24 cellular contexts compared by ENCODE assay signal in genomic region chr2:71220743-71221142, GRCh38. TPM values are rescaled to one million over a fixed set of nuclear protein-coding genes. Genes with fewer than 3 reads are reported as not detected.
A peak's percentile ranks its signal among the peaks of the same experiment; 100 is the strongest.
DNase-seq lines count a peak whose midpoint lies in the region; ATAC-seq lines count a peak whose summit lies in the region.
"Had no signal": no experiment of that assay in that cellular context is flagged by ENCODE, and none has a peak within 500 bp of the region (broad histone marks: within the 10 kb centered on the region; RNA-seq: fewer than 3 reads in every experiment).

No MANE protein-coding gene starts in this region.

- peaks cover 9% of the 10 kb centered on the region for H3K36me3 Mint-ChIP-seq in activated T-cell treated with anti-CD3 and anti-CD28 coated beads, Interleukin-2, amount 50 U/mL, for 4 hours (ENCODE audit: insufficient read depth)
- peaks cover 0 to 5% (median 0%) of the 10 kb centered on the region in 3 donors for H3K36me3 Mint-ChIP-seq in immature natural killer cell
- H3K36me3 Mint-ChIP-seq: CD14-positive monocyte had no signal

- DNase-seq in NCI-H2171 treated with DMSO at 0.1 percent for 48 hours (lab: John Stamatoyannopoulos, UW) (peak; percentile 20), NCI-H2171 (lab: John Stamatoyannopoulos, UW) (no peak), RKO (ENCODE audit: low spot score) (peak; percentile 9), kidney glomerular epithelial cell (lab: John Stamatoyannopoulos, UW) (peak; percentile 65), immature natural killer cell (no peak), T-helper 2 cell (no peak)
- DNase-seq in activated T-cell treated with anti-CD3 and anti-CD28 coated beads, Interleukin-2, amount 50 U/mL, for 4 hours, result no peak
- DNase-seq: 8988T; ACHN; BE2C; CD8-positive, alpha-beta memory T cell; DMS53; HCEC 1CT; Karpas-422; MV-4-11; NCI-H1105 treated with DMSO at 0.1 percent for 48 hours; NCI-H146; NCI-H1930; NCI-H2107; NCI-H446 treated with DMSO at 0.1 percent for 48 hours; NCI-H526 treated with DMSO at 0.1 percent for 48 hours; SHP77 had no signal

- no peak for ATAC-seq in activated T-cell treated with anti-CD3 and anti-CD28 coated beads, Interleukin-2, amount 50 U/mL, for 4 hours
- no peak for ATAC-seq in HG03565 (IDR thresholded peaks at IDR 0.05; ENCODE audit: unreplicated experiment)

- H3K27ac Mint-ChIP-seq in immature natural killer cell, result no peak overlapping the region
- H3K27ac Mint-ChIP-seq: CD14-positive monocyte; CD8-positive, alpha-beta memory T cell had no signal

- peaks cover 8% of the 10 kb centered on the region for H3K4me1 Mint-ChIP-seq in activated T-cell treated with anti-CD3 and anti-CD28 coated beads, Interleukin-2, amount 50 U/mL, for 4 hours (ENCODE audit: low read depth)
- peaks cover 0 to 3% of the 10 kb centered on the region in 2 donors for H3K4me1 Mint-ChIP-seq in immature natural killer cell
- H3K4me1 Mint-ChIP-seq: CD14-positive monocyte had no signal

- H3K9me3 Mint-ChIP-seq in activated T-cell treated with anti-CD3 and anti-CD28 coated beads, Interleukin-2, amount 50 U/mL, for 4 hours, result no peaks in the 10 kb centered on the region
- no peaks in the 10 kb centered on the region for H3K9me3 Mint-ChIP-seq in immature natural killer cell
- H3K9me3 Mint-ChIP-seq: CD8-positive, alpha-beta memory T cell had no signal

- no peak overlapping the region for H3K4me3 Mint-ChIP-seq in activated T-cell treated with anti-CD3 and anti-CD28 coated beads, Interleukin-2, amount 50 U/mL, for 4 hours
- no peak overlapping the region for H3K4me3 Mint-ChIP-seq in immature natural killer cell
- H3K4me3 Mint-ChIP-seq: CD14-positive monocyte; CD8-positive, alpha-beta memory T cell had no signal

- no peaks in the 10 kb centered on the region for H3K27me3 Mint-ChIP-seq in activated T-cell treated with anti-CD3 and anti-CD28 coated beads, Interleukin-2, amount 50 U/mL, for 4 hours (ENCODE audit: low read depth)
- H3K27me3 Mint-ChIP-seq in immature natural killer cell (ENCODE audit: low read depth in 3 of 3), result peaks cover 0 to 2% (median 2%) of the 10 kb centered on the region in 3 donors

RNA-seq across cellular contexts. Expression of gene PAIP2B, which starts 6.2 kb away (rescaled TPM):
- total RNA-seq in activated T-cell treated with anti-CD3 and anti-CD28 coated beads, Interleukin-2, amount 50 U/mL, for 4 hours, result 1 to 10 TPM; 1.0 to 1.2 (median 1.1) TPM
- 1 to 10 TPM; 1.3 to 2.5 (median 1.6) TPM for polyA plus RNA-seq in immature natural killer cell

Comparison
In these comparisons a context has a peak if more than half of its experiments do, and no peak if none do; other contexts are left out.
1. DNase-seq: peak in NCI-H2171 treated with DMSO at 0.1 percent for 48 hours (single experiment), RKO (single experiment) and kidney glomerular epithelial cell (single experiment); none in NCI-H2171 (single experiment), activated T-cell treated with anti-CD3 and anti-CD28 coated beads, Interleukin-2, amount 50 U/mL, for 4 hours (single experiment), immature natural killer cell (0 of 3) and T-helper 2 cell (0 of 5).